8 cellular contexts compared by ENCODE assay signal in the genomic region with DNA sequence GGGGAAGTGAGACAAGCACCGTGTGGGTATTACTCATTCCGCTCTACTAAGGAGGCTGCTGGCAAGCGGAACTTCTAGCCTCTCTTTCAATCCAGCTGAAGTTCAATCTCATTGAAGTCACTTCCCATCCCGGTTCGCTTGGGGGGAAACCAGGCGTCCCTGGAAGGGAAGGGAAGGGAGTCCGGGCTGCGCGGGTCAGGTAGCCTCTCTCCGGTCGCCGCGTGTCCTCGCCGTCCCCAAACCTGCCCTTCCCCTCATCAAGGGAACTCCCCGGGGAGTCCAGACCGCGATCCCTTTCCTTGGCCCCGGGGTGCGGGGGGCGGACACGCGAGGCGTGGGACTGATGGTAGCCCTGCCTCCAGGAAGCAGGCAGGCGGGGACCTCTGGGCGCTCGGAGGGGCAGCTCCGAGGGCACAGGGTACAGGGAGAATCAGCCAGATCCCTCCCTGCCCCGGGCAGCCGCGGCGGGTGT. TPM values are rescaled to one million over a fixed set of nuclear protein-coding genes. Genes with fewer than 3 reads are reported as not detected.
DNase-seq lines count a peak whose midpoint lies in the region; ATAC-seq lines count a peak whose summit lies in the region.

No MANE protein-coding gene starts in this region.

- H3K4me1 ChIP-seq in endocrine pancreas (ENCODE audit: control insufficient read depth, insufficient read depth, low read length), result peaks cover 12% of the 10 kb centered on the region
- peaks cover 20% of the 10 kb centered on the region for H3K4me1 ChIP-seq in mononuclear cell (ENCODE audit: insufficient read depth, low read length)

- H3K27me3 ChIP-seq in endocrine pancreas (ENCODE audit: control insufficient read depth, insufficient read depth, low read length), result no peaks in the 10 kb centered on the region
- no peaks in the 10 kb centered on the region for H3K27me3 ChIP-seq in mononuclear cell (ENCODE audit: insufficient read depth, low read length)

- peak; percentile 69 for ATAC-seq in HG02678 (IDR thresholded peaks at IDR 0.05; ENCODE audit: unreplicated experiment)

- no peaks in the 10 kb centered on the region for H3K9me3 ChIP-seq in endocrine pancreas (ENCODE audit: control insufficient read depth, low read length)
- H3K9me3 ChIP-seq in mononuclear cell (ENCODE audit: low read depth, low read length), result no peaks in the 10 kb centered on the region

- no peaks in the 10 kb centered on the region for H3K36me3 ChIP-seq in endocrine pancreas (ENCODE audit: control insufficient read depth, insufficient read depth, low read length)

- H3K4me3 ChIP-seq in endocrine pancreas (ENCODE audit: control insufficient read depth, insufficient read depth, low read length) (peak overlapping the region; percentile 83), mononuclear cell (ENCODE audit: low read length) (peak overlapping the region; percentile 76)

- DNase-seq in NCI-H82 (lab: John Stamatoyannopoulos, UW) (peak; percentile 53), NCI-H82 treated with DMSO at 0.1 percent for 48 hours (lab: John Stamatoyannopoulos, UW; ENCODE audit: unreplicated experiment) (no peak), NCI-H2171 (lab: John Stamatoyannopoulos, UW) (peak; percentile 27)
- DNase-seq in activated CD8-positive, alpha-beta memory T cell treated with anti-CD3 and anti-CD28 coated beads for 1 hour (ENCODE audit: extremely low read depth in 1 of 2, low read depth in 1 of 2), result peak; percentile 37 to 57
- DNase-seq in stimulated activated naive CD4-positive, alpha-beta T cell (lab: John Stamatoyannopoulos, UW), result peak; percentile 70 to 87 (median 80)

- peak overlapping the region; percentile 97 for H3K9ac ChIP-seq in endocrine pancreas (ENCODE audit: control insufficient read depth, insufficient read depth, low read length)

RNA-seq across cellular contexts. Expression of a gene that starts 0.6 kb away (rescaled TPM):
- 172 TPM for total RNA-seq in mononuclear cell
